ENCODE assay signal across 14 cellular contexts in genomic region chr6:154749341-154749740, GRCh38. TPM values are rescaled to one million over a fixed set of nuclear protein-coding genes. Genes with fewer than 3 reads are reported as not detected.
DNase-seq lines count a peak whose midpoint lies in the region; ATAC-seq and TF ChIP-seq lines count a peak whose summit lies in the region.
"Had no signal": no experiment of that assay in that cellular context is flagged by ENCODE, and none has a peak within 500 bp of the region (broad histone marks: within the 10 kb centered on the region; RNA-seq: fewer than 3 reads in every experiment).

No MANE protein-coding gene starts in this region.

- no peak for ATAC-seq in memory B cell (ENCODE audit: low read depth)
- no peak for ATAC-seq in stimulated activated memory B cell treated with anti-CD40 and anti-IgM and Interleukin-4, amounts not matched to agents 10 μg/mL and 1 μg/mL and 100 μg/mL, for 72 hours
- ATAC-seq: T-cell had no signal

- H3K27ac Mint-ChIP-seq in activated naive CD8-positive, alpha-beta T cell = peak overlapping the region; percentile 30
- no peak overlapping the region for H3K27ac Mint-ChIP-seq in activated naive CD8-positive, alpha-beta T cell treated with anti-CD3 and anti-CD28 coated beads for 36 hours
- peak overlapping the region; percentile 12 for H3K27ac Mint-ChIP-seq in memory B cell
- H3K27ac Mint-ChIP-seq in stimulated activated memory B cell treated with anti-CD40 and anti-IgM and Interleukin-4, amounts not matched to agents 10 μg/mL and 1 μg/mL and 100 μg/mL, for 72 hours = peak overlapping the region; percentile 30

- H3K4me3 Mint-ChIP-seq in activated naive CD8-positive, alpha-beta T cell = no peak overlapping the region
- no peak overlapping the region for H3K4me3 Mint-ChIP-seq in activated naive CD8-positive, alpha-beta T cell treated with anti-CD3 and anti-CD28 coated beads for 36 hours
- no peak overlapping the region for H3K4me3 Mint-ChIP-seq in memory B cell
- no peak overlapping the region for H3K4me3 Mint-ChIP-seq in stimulated activated memory B cell treated with anti-CD40 and anti-IgM and Interleukin-4, amounts not matched to agents 10 μg/mL and 1 μg/mL and 100 μg/mL, for 72 hours

- peaks cover 82% of the 10 kb centered on the region for H3K4me1 Mint-ChIP-seq in activated naive CD8-positive, alpha-beta T cell (ENCODE audit: low read depth)
- H3K4me1 Mint-ChIP-seq in activated naive CD8-positive, alpha-beta T cell treated with anti-CD3 and anti-CD28 coated beads for 36 hours = peaks cover 62% of the 10 kb centered on the region
- peaks cover 41% of the 10 kb centered on the region for H3K4me1 Mint-ChIP-seq in memory B cell
- peaks cover 62% of the 10 kb centered on the region for H3K4me1 Mint-ChIP-seq in stimulated activated memory B cell treated with anti-CD40 and anti-IgM and Interleukin-4, amounts not matched to agents 10 μg/mL and 1 μg/mL and 100 μg/mL, for 72 hours

- H3K9me3 ChIP-seq in left ventricle myocardium inferior (replicated peaks) = no peaks in the 10 kb centered on the region

- no peak for TF ChIP-seq CTCF in left ventricle myocardium inferior (IDR thresholded peaks at IDR 0.05; ENCODE audit: borderline replicate concordance)

- intact Hi-C loops in left ventricle myocardium inferior (cut with micrococcal nuclease) = no loop called here

- no peak overlapping the region for H3K27ac ChIP-seq in left ventricle myocardium inferior (replicated peaks)

- peaks cover 79% of the 10 kb centered on the region for H3K4me1 ChIP-seq in left ventricle myocardium inferior

- no peak overlapping the region for H3K4me3 ChIP-seq in left ventricle myocardium inferior

- no peaks in the 10 kb centered on the region for H3K27me3 Mint-ChIP-seq in activated naive CD8-positive, alpha-beta T cell
- H3K27me3 Mint-ChIP-seq in activated naive CD8-positive, alpha-beta T cell treated with anti-CD3 and anti-CD28 coated beads for 36 hours = no peaks in the 10 kb centered on the region
- no peaks in the 10 kb centered on the region for H3K27me3 Mint-ChIP-seq in memory B cell
- H3K27me3 Mint-ChIP-seq in stimulated activated memory B cell treated with anti-CD40 and anti-IgM and Interleukin-4, amounts not matched to agents 10 μg/mL and 1 μg/mL and 100 μg/mL, for 72 hours = no peaks in the 10 kb centered on the region
- H3K27me3 Mint-ChIP-seq: T-cell had no signal

- H3K9me3 Mint-ChIP-seq in activated naive CD8-positive, alpha-beta T cell (ENCODE audit: low read depth) = no peaks in the 10 kb centered on the region
- H3K9me3 Mint-ChIP-seq in activated naive CD8-positive, alpha-beta T cell treated with anti-CD3 and anti-CD28 coated beads for 36 hours = no peaks in the 10 kb centered on the region
- no peaks in the 10 kb centered on the region for H3K9me3 Mint-ChIP-seq in memory B cell
- no peaks in the 10 kb centered on the region for H3K9me3 Mint-ChIP-seq in stimulated activated memory B cell treated with anti-CD40 and anti-IgM and Interleukin-4, amounts not matched to agents 10 μg/mL and 1 μg/mL and 100 μg/mL, for 72 hours
- H3K9me3 Mint-ChIP-seq: T-cell had no signal

- H3K27me3 ChIP-seq in left ventricle myocardium inferior (ENCODE audit: low read depth) = no peaks in the 10 kb centered on the region

- no peak for DNase-seq in activated naive CD8-positive, alpha-beta T cell treated with anti-CD3 and anti-CD28 coated beads for 36 hours
- DNase-seq in NCI-H2171 (lab: John Stamatoyannopoulos, UW) (peak; percentile 8), memory B cell (ENCODE audit: low spot score in 2 of 2) (no peak), A172 (ENCODE audit: low spot score) (no peak), left ventricle myocardium inferior (no peak), retina (no peak)
- DNase-seq: DMS79 treated with DMSO at 0.1 percent for 48 hours, GDM1, HCEC 1CT, NCI-H187 treated with DMSO at 0.1 percent for 48 hours, NCI-H526 treated with DMSO at 0.1 percent for 48 hours, T-cell had no signal

- no peaks in the 10 kb centered on the region for H3K36me3 ChIP-seq in left ventricle myocardium inferior

- H3K36me3 Mint-ChIP-seq in activated naive CD8-positive, alpha-beta T cell = peaks cover under 1% of the 10 kb centered on the region
- peaks cover 29% of the 10 kb centered on the region for H3K36me3 Mint-ChIP-seq in activated naive CD8-positive, alpha-beta T cell treated with anti-CD3 and anti-CD28 coated beads for 36 hours
- peaks cover 9% of the 10 kb centered on the region for H3K36me3 Mint-ChIP-seq in memory B cell
- H3K36me3 Mint-ChIP-seq in stimulated activated memory B cell treated with anti-CD40 and anti-IgM and Interleukin-4, amounts not matched to agents 10 μg/mL and 1 μg/mL and 100 μg/mL, for 72 hours = peaks cover 12% of the 10 kb centered on the region

RNA-seq across cellular contexts. Expression of gene SCAF8, which starts 16.1 kb away (rescaled TPM):
- 10 to 100 TPM; 39.8 to 43.8 TPM for total RNA-seq in activated naive CD8-positive, alpha-beta T cell treated with anti-CD3 and anti-CD28 coated beads for 36 hours
- total RNA-seq in A172 (2014; rRNA removed; shearing (Covaris generic)) = 22.4 and 30.8 TPM in 2 replicates
- 54.2 TPM for total RNA-seq in left ventricle myocardium inferior
